7 cellular contexts compared by ENCODE assay signal in the genomic region with DNA sequence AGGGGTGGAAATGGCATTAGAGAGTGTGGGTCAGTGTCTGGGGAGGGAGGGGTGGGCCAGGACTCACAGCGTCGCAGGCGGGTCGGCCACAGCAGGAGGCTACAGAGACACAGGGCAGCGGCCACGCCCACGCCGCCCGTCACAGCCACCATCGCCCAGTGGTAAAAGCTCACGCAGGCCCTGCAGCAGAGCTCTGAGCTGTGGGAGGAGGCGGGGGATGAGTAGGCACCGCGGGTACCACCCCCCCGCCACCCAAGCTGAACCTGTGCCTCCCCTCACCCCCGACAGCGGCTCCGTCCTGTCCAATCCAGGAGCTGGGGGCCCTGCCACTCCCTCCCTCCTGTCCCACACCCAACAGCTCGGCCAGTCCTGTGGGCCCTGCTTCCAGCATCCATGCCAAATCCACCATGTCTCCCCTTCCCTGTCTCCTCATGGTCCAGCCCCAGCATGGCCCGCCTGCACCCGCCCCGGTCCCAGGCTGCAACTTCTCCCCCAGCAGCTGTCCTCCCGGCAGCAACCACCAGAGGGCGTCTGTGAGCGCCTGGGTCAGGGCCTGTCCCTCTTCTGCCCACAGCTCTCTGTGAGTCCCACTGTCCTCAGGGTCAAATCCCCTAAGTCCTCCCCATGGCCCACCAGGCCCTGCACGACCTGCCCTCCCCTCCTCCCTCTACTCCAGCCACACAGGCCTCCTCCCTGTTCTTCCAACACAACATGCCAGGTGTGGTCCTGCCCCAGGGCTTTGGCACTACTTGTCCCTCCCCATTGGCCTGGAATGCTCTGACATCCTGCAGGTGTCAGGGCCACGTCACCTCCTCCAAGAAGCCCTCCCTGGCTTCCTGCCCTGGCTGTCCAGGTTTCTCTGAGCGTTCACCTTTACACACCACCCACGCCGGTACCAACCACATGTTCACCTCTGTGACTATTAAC. TPM values are rescaled to one million over a fixed set of nuclear protein-coding genes. Genes with fewer than 3 reads are reported as not detected.
A peak's percentile ranks its signal among the peaks of the same experiment; 100 is the strongest.
DNase-seq lines count a peak whose midpoint lies in the region; ATAC-seq and TF ChIP-seq lines count a peak whose summit lies in the region.

No MANE protein-coding gene starts in this region.

- in situ Hi-C loops in GM13976 (cut with MboI; ENCODE audit: low sequenced_read_pairs, unreplicated experiment): no loop called here

- TF ChIP-seq CTCF in GM13976 (IDR thresholded peaks at IDR 0.05; ENCODE audit: borderline replicate concordance, control extremely low read depth, extremely low read depth, insufficient read depth, missing control alignments): peak; percentile 93

- ATAC-seq in activated CD8-positive, alpha-beta memory T cell treated with anti-CD3 and anti-CD28 coated beads, Interleukin-2, amount 10 ng/mL, durations not matched to agents 7 days and 5 days: peak; percentile 61
- ATAC-seq in HG03457 (IDR thresholded peaks at IDR 0.05; ENCODE audit: unreplicated experiment): no peak

- H3K36me3 Mint-ChIP-seq in activated CD8-positive, alpha-beta memory T cell treated with anti-CD3 and anti-CD28 coated beads, Interleukin-2, amount 10 ng/mL, durations not matched to agents 7 days and 5 days: peaks cover 1% of the 10 kb centered on the region

- peak; percentile 92 for DNase-seq in GM13976 (ENCODE audit: low spot score)
- peak; percentile 69 for DNase-seq in NCI-H69 (lab: John Stamatoyannopoulos, UW)
- DNase-seq in activated CD8-positive, alpha-beta memory T cell treated with anti-CD3 and anti-CD28 coated beads, Interleukin-2, amount 10 ng/mL, durations not matched to agents 7 days and 5 days: peak; percentile 84
- DNase-seq in effector CD8-positive, alpha-beta T cell (lab: John Stamatoyannopoulos, UW): peak; percentile 74
- peak; percentile 94 for DNase-seq in mesenteric fat pad (ENCODE audit: low spot score)
- peak; percentile 78 to 80 for DNase-seq in stimulated activated CD8-positive, alpha-beta memory T cell treated with anti-CD3 and anti-CD28 coated beads, Interleukin-2, amount 100 ng/mL, for 48 hours (ENCODE audit: low read depth in 2 of 2)

- peaks cover 5% of the 10 kb centered on the region for H3K4me1 Mint-ChIP-seq in activated CD8-positive, alpha-beta memory T cell treated with anti-CD3 and anti-CD28 coated beads, Interleukin-2, amount 10 ng/mL, durations not matched to agents 7 days and 5 days

- CTCF ChIA-PET in activated CD8-positive, alpha-beta memory T cell treated with anti-CD3 and anti-CD28 coated beads, Interleukin-2, amount 10 ng/mL, durations not matched to agents 7 days and 5 days (lab: Charles Lee): interaction anchor here (0.5 to 5.4 kb wide), 22 partner anchors 9 to 343 kb away, joined by 3 to 77 read pairs (median 4); a partner anchor contains a TSS

- no peaks in the 10 kb centered on the region for H3K27me3 Mint-ChIP-seq in activated CD8-positive, alpha-beta memory T cell treated with anti-CD3 and anti-CD28 coated beads, Interleukin-2, amount 10 ng/mL, durations not matched to agents 7 days and 5 days

- H3K9me3 Mint-ChIP-seq in activated CD8-positive, alpha-beta memory T cell treated with anti-CD3 and anti-CD28 coated beads, Interleukin-2, amount 10 ng/mL, durations not matched to agents 7 days and 5 days (ENCODE audit: low read depth): no peaks in the 10 kb centered on the region

- peak overlapping the region; percentile 46 for H3K27ac Mint-ChIP-seq in activated CD8-positive, alpha-beta memory T cell treated with anti-CD3 and anti-CD28 coated beads, Interleukin-2, amount 10 ng/mL, durations not matched to agents 7 days and 5 days

- H3K4me3 Mint-ChIP-seq in activated CD8-positive, alpha-beta memory T cell treated with anti-CD3 and anti-CD28 coated beads, Interleukin-2, amount 10 ng/mL, durations not matched to agents 7 days and 5 days: no peak overlapping the region

RNA-seq across cellular contexts. Expression of a gene that starts 6.0 kb away (rescaled TPM):
- total RNA-seq in activated CD8-positive, alpha-beta memory T cell treated with anti-CD3 and anti-CD28 coated beads, Interleukin-2, amount 10 ng/mL, durations not matched to agents 7 days and 5 days: 1 to 10 TPM; 5.7 to 7.2 TPM
- 0.51 TPM for total RNA-seq in mesenteric fat pad

RNA-seq across cellular contexts. Expression of a gene that starts 12.4 kb away (rescaled TPM):
- total RNA-seq in activated CD8-positive, alpha-beta memory T cell treated with anti-CD3 and anti-CD28 coated beads, Interleukin-2, amount 10 ng/mL, durations not matched to agents 7 days and 5 days: 10 to 100 TPM; 54.8 to 71.4 TPM
- 63.1 TPM for total RNA-seq in mesenteric fat pad

RNA-seq across cellular contexts. Expression of a gene that starts 27.7 kb away (rescaled TPM):
- 10 to 100 TPM; 50.7 to 51.7 TPM for total RNA-seq in activated CD8-positive, alpha-beta memory T cell treated with anti-CD3 and anti-CD28 coated beads, Interleukin-2, amount 10 ng/mL, durations not matched to agents 7 days and 5 days
- total RNA-seq in mesenteric fat pad: 55.1 TPM

RNA-seq across cellular contexts. Expression of a gene that starts 38.9 kb away (rescaled TPM):
- total RNA-seq in activated CD8-positive, alpha-beta memory T cell treated with anti-CD3 and anti-CD28 coated beads, Interleukin-2, amount 10 ng/mL, durations not matched to agents 7 days and 5 days: 10 to 100 TPM; 61.4 to 79.1 TPM
- total RNA-seq in mesenteric fat pad: 28.1 TPM

RNA-seq across cellular contexts. Expression of a gene that starts 40.3 kb away (rescaled TPM):
- under 1 TPM; 0.15 to 0.23 TPM for total RNA-seq in activated CD8-positive, alpha-beta memory T cell treated with anti-CD3 and anti-CD28 coated beads, Interleukin-2, amount 10 ng/mL, durations not matched to agents 7 days and 5 days
- 1.8 TPM for total RNA-seq in mesenteric fat pad
